11 cellular contexts compared by ENCODE assay signal in the genomic region with DNA sequence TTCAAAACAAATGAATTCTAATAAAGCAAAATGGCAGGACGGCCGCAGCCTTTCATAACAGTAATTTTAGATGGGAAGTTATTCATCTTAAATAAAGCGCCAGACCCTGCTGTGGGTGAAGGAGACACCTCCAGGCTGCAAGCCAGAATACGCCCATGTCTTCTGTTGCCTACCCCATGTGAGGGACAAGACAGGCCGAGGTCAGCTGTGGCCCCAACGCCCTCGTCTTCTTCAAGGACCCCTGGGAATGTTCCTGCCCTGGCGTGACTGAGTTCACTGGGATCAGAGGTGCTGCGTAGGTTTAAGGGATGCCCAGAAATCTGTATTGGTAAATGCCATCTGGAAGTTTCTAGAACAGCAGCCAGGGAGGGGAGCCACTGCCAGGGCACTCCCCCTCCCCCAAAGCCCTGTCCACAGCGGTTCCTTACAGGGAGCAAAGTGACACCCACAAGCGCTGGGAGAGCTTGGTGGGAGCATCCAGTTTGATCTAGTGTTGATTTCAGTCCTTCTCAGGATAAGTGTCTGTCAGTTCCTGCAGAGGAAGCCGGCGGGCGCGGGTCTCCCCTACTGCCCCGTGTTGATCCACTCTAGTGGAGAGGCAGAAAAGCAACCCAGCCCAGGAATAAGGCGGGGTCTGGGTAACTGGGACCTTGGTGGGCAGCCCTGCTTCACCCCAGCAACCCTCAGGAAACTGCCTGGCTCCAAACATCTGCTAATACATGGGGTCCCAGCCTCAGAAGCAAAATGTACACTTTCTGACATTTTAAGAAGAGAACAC. TPM values are rescaled to one million over a fixed set of nuclear protein-coding genes. Genes with fewer than 3 reads are reported as not detected.
DNase-seq lines count a peak whose midpoint lies in the region; ATAC-seq and TF ChIP-seq lines count a peak whose summit lies in the region.
"Had no signal": no experiment of that assay in that cellular context is flagged by ENCODE, and none has a peak within 500 bp of the region (broad histone marks: within the 10 kb centered on the region; RNA-seq: fewer than 3 reads in every experiment).

No MANE protein-coding gene starts in this region.

- no peaks in the 10 kb centered on the region for H3K9me3 ChIP-seq in BLaER1 treated with 17β-estradiol and CSF1 and Interleukin-3, amounts not matched to agents 10 nM and 100 nM (replicated peaks in 1 of 11)
- H3K9me3 ChIP-seq in lower lobe of right lung, result no peaks in the 10 kb centered on the region
- H3K9me3 ChIP-seq in CD8-positive, alpha-beta T cell (ENCODE audit: low read length), result no peaks in the 10 kb centered on the region

- ATAC-seq in lower lobe of right lung (no peak), esophagus mucosa (no peak)
- no peak for ATAC-seq in CD8-positive, alpha-beta T cell

- TF ChIP-seq CTCF in chondrocyte (IDR thresholded peaks at IDR 0.05) (no peak), lower lobe of right lung (IDR thresholded peaks at IDR 0.05) (no peak)
- TF ChIP-seq CTCF in CD8-positive, alpha-beta T cell (IDR thresholded peaks at IDR 0.05), result no peak

- peaks cover 0 to 42% (median 0%) of the 10 kb centered on the region in 11 experiments; a peak in 6 of 22 replicates for H3K27me3 ChIP-seq in BLaER1 treated with 17β-estradiol and CSF1 and Interleukin-3, amounts not matched to agents 10 nM and 100 nM
- no peaks in the 10 kb centered on the region for H3K27me3 ChIP-seq in lower lobe of right lung (ENCODE audit: low read depth)
- H3K27me3 ChIP-seq in CD8-positive, alpha-beta T cell (ENCODE audit: insufficient read depth, low read length), result no peaks in the 10 kb centered on the region

- DNase-seq in chondrocyte (ENCODE audit: low spot score), result peak; percentile 51
- DNase-seq in lower lobe of right lung, result no peak
- no peak for DNase-seq in CD8-positive, alpha-beta T cell
- DNase-seq in NCI-H2081 treated with DMSO at 0.1 percent for 48 hours (lab: John Stamatoyannopoulos, UW), result no peak
- DNase-seq: Calu3; CD4-positive, CD25-positive, alpha-beta regulatory T cell; DMS 273 treated with DMSO at 0.1 percent for 48 hours; H7 had no signal

- H3K9ac ChIP-seq in BLaER1 treated with 17β-estradiol and CSF1 and Interleukin-3, amounts not matched to agents 10 nM and 100 nM, result no peak overlapping the region

- no peak overlapping the region for H3K4me3 ChIP-seq in BLaER1 treated with 17β-estradiol and CSF1 and Interleukin-3, amounts not matched to agents 10 nM and 100 nM
- no peak overlapping the region for H3K4me3 ChIP-seq in lower lobe of right lung
- H3K4me3 ChIP-seq in CD8-positive, alpha-beta T cell (ENCODE audit: low read depth, low read length), result no peak overlapping the region

- peaks cover 39 to 81% (median 73%) of the 10 kb centered on the region in 10 experiments for H3K4me1 ChIP-seq in BLaER1 treated with 17β-estradiol and CSF1 and Interleukin-3, amounts not matched to agents 10 nM and 100 nM
- no peaks in the 10 kb centered on the region for H3K4me1 ChIP-seq in lower lobe of right lung
- H3K4me1 ChIP-seq in CD8-positive, alpha-beta T cell (ENCODE audit: insufficient read depth, low read length), result no peaks in the 10 kb centered on the region

- POLR2A ChIA-PET in CD8-positive, alpha-beta T cell (lab: Charles Lee), result no interaction called here

- CTCF ChIA-PET in CD8-positive, alpha-beta T cell (lab: Charles Lee), result interaction anchor here (1.3 kb wide), 1 partner anchor 11 kb away, joined by 6 read pairs; no protein-coding TSS in a partner anchor

- H3K27me3 Mint-ChIP-seq in chondrocyte (ENCODE audit: low read depth), result peaks cover 7% of the 10 kb centered on the region
- peaks cover 12% of the 10 kb centered on the region for H3K27me3 Mint-ChIP-seq in CD8-positive, alpha-beta T cell (ENCODE audit: low read depth)

- H3K36me3 ChIP-seq in BLaER1 treated with 17β-estradiol and CSF1 and Interleukin-3, amounts not matched to agents 10 nM and 100 nM, result no peaks in the 10 kb centered on the region
- no peaks in the 10 kb centered on the region for H3K36me3 ChIP-seq in lower lobe of right lung
- no peaks in the 10 kb centered on the region for H3K36me3 ChIP-seq in CD8-positive, alpha-beta T cell (ENCODE audit: insufficient read depth, low read length)

- H3K9me3 Mint-ChIP-seq in chondrocyte (ENCODE audit: low read depth), result no peaks in the 10 kb centered on the region
- H3K9me3 Mint-ChIP-seq in CD8-positive, alpha-beta T cell, result no peaks in the 10 kb centered on the region
- H3K9me3 Mint-ChIP-seq: CD4-positive, CD25-positive, alpha-beta regulatory T cell had no signal

- H3K4me3 Mint-ChIP-seq in chondrocyte (ENCODE audit: unreplicated experiment), result no peak overlapping the region
- H3K4me3 Mint-ChIP-seq in CD8-positive, alpha-beta T cell, result no peak overlapping the region
- H3K4me3 Mint-ChIP-seq: CD4-positive, CD25-positive, alpha-beta regulatory T cell had no signal

- no peak overlapping the region for H3K27ac ChIP-seq in BLaER1 treated with 17β-estradiol and CSF1 and Interleukin-3, amounts not matched to agents 10 nM and 100 nM
- H3K27ac ChIP-seq in lower lobe of right lung, result peak overlapping the region; percentile 18
- no peak overlapping the region for H3K27ac ChIP-seq in CD8-positive, alpha-beta T cell (ENCODE audit: low read depth, low read length)

- intact Hi-C loops in lower lobe of right lung (cut with DNase I), result no loop called here
- intact Hi-C loops in CD8-positive, alpha-beta T cell (cut with DNase I, micrococcal nuclease), result loop anchor here in 1 of 2 experiments (10.0 kb wide), 1 partner anchor 114 kb away; the partner anchor contains the start of gene MMD2

- H3K4me2 ChIP-seq in BLaER1 treated with 17β-estradiol and CSF1 and Interleukin-3, amounts not matched to agents 10 nM and 100 nM, result peak overlapping the region in 6 of 11 experiments; percentile 17 to 94 (median 27); a peak in 9 of 22 replicates

- H3K27ac Mint-ChIP-seq in chondrocyte (ENCODE audit: unreplicated experiment), result no peak overlapping the region
- no peak overlapping the region for H3K27ac Mint-ChIP-seq in CD8-positive, alpha-beta T cell

- H3K36me3 Mint-ChIP-seq in chondrocyte (ENCODE audit: low read depth), result no peaks in the 10 kb centered on the region
- no peaks in the 10 kb centered on the region for H3K36me3 Mint-ChIP-seq in CD8-positive, alpha-beta T cell
- H3K36me3 Mint-ChIP-seq: CD4-positive, CD25-positive, alpha-beta regulatory T cell had no signal

- H4K20me1 ChIP-seq in BLaER1 treated with 17β-estradiol and CSF1 and Interleukin-3, amounts not matched to agents 10 nM and 100 nM, result peaks cover 0 to 29% (median 21%) of the 10 kb centered on the region in 11 experiments; a peak in 14 of 22 replicates

- peaks cover 9% of the 10 kb centered on the region for H3K4me1 Mint-ChIP-seq in chondrocyte (ENCODE audit: low read depth)
- peaks cover 2% of the 10 kb centered on the region for H3K4me1 Mint-ChIP-seq in CD8-positive, alpha-beta T cell (ENCODE audit: low read depth)

RNA-seq across cellular contexts. Expression of gene PAPOLB, which starts 20.6 kb away (rescaled TPM):
- total RNA-seq in chondrocyte (0.05 TPM in 1 of 3 replicates, not detected in the others), lower lobe of right lung (0.24 TPM), esophagus mucosa (not detected)
- total RNA-seq in CD8-positive, alpha-beta T cell, result not detected
- total RNA-seq: CD4-positive, CD25-positive, alpha-beta regulatory T cell; Daoy had no signal

RNA-seq across cellular contexts. Expression of gene RADIL, which starts 42.3 kb away (rescaled TPM):
- total RNA-seq in chondrocyte (0.82 to 1.2 TPM (median 1.00 TPM) in 3 replicates), lower lobe of right lung (9.7 TPM), esophagus mucosa (0.20 TPM)
- not detected for total RNA-seq in CD8-positive, alpha-beta T cell
- total RNA-seq: CD4-positive, CD25-positive, alpha-beta regulatory T cell had no signal
